11 cellular contexts compared by ENCODE assay signal in the genomic region with DNA sequence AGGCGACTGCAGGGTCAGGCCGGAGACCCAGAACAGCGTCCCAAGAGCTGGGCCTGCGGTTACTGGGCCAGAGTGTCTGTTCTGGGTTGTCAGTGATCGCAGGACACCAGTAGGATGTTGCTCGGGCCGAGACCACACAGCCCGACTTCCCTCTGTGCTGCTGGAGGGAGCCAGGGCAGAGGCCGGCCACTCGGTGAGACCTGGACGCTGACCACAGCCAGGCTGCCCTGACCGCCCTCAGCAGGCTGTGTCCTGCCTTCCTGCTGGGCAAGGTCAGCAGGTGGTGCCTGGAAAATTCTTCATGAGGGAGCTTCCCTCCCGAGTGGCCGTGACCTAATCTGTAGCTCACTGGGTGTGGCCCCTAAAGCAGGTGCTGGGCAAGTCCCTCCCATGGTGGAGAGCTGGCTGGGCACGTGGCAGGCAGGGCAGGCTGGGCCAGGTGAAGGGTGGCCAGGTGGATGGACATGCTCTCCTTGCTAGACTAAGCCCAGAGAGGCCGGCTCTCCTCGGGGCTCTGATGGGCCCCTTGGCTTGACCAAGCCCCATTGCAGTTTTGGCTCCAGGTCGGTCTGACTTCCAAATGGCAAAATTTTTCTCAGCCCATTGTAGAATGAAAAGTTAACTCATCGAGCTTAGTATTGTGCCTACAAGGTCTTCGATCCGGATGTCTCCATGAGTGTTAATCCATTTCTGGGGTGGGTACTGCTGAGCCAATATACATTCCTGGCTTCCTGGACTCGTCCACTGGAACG. TPM values are rescaled to one million over a fixed set of nuclear protein-coding genes. Genes with fewer than 3 reads are reported as not detected.
DNase-seq lines count a peak whose midpoint lies in the region; ATAC-seq and TF ChIP-seq lines count a peak whose summit lies in the region.
"Had no signal": no experiment of that assay in that cellular context is flagged by ENCODE, and none has a peak within 500 bp of the region (broad histone marks: within the 10 kb centered on the region; RNA-seq: fewer than 3 reads in every experiment).

No MANE protein-coding gene starts in this region.

- no peak for TF ChIP-seq CTCF in HEK293 (tag by site-specific recombination; IDR thresholded peaks at IDR 0.05)

- CTCF ChIA-PET in HEK293 (lab: Yijun Ruan, JAX), result interaction anchor here (0.5 to 1.8 kb wide), 3 partner anchors 11 to 1172 kb away, joined by 3 to 6 read pairs (median 4); no protein-coding TSS in a partner anchor

- DNase-seq in CD4-positive, CD25-positive, alpha-beta regulatory T cell, result no peak
- no peak for DNase-seq in activated naive CD8-positive, alpha-beta T cell treated with anti-CD3 and anti-CD28 coated beads, Interleukin-2, amount 10 ng/mL, durations not matched to agents 7 days and 5 days
- no peak for DNase-seq in foreskin melanocyte
- DNase-seq: effector memory CD4-positive, alpha-beta T cell; immature natural killer cell had no signal

- no peaks in the 10 kb centered on the region for H3K36me3 Mint-ChIP-seq in CD4-positive, CD25-positive, alpha-beta regulatory T cell
- H3K36me3 Mint-ChIP-seq in activated naive CD8-positive, alpha-beta T cell treated with anti-CD3 and anti-CD28 coated beads, Interleukin-2, amount 10 ng/mL, durations not matched to agents 7 days and 5 days, result peaks cover 5% of the 10 kb centered on the region
- H3K36me3 Mint-ChIP-seq: immature natural killer cell had no signal

- no peaks in the 10 kb centered on the region for H3K9me3 Mint-ChIP-seq in CD4-positive, CD25-positive, alpha-beta regulatory T cell
- no peaks in the 10 kb centered on the region for H3K9me3 Mint-ChIP-seq in activated naive CD8-positive, alpha-beta T cell treated with anti-CD3 and anti-CD28 coated beads, Interleukin-2, amount 10 ng/mL, durations not matched to agents 7 days and 5 days

- H3K4me3 ChIP-seq in CD4-positive, CD25-positive, alpha-beta regulatory T cell (ENCODE audit: low read depth, low read length), result no peak overlapping the region
- H3K4me3 ChIP-seq in HEK293 (ENCODE audit: low read depth, low read length) (no peak overlapping the region), muscle layer of duodenum (ENCODE audit: low read depth in 1 of 2, low read length in 2 of 2) (peak overlapping the region in 1 of 2 donors; percentile 65)

- POLR2A ChIA-PET in HEK293 (lab: Yijun Ruan, JAX), result no interaction called here
- POLR2A ChIA-PET in activated naive CD8-positive, alpha-beta T cell treated with anti-CD3 and anti-CD28 coated beads, Interleukin-2, amount 10 ng/mL, durations not matched to agents 7 days and 5 days (lab: Charles Lee), result interaction anchor here (1.3 to 5.2 kb wide), 6 partner anchors 15 to 152 kb away, joined by 3 to 61 read pairs (median 18); a partner anchor contains a TSS

- H3K36me3 ChIP-seq in CD4-positive, CD25-positive, alpha-beta regulatory T cell (ENCODE audit: control insufficient read depth, insufficient read depth, low read length), result no peaks in the 10 kb centered on the region
- H3K36me3 ChIP-seq in HEK293 (ENCODE audit: control insufficient read depth in 2 of 2, insufficient read depth in 1 of 2, low read length in 2 of 2) (peaks cover 0 to 2% of the 10 kb centered on the region in 2 experiments; a peak in 1 of 3 replicates), muscle layer of duodenum (ENCODE audit: control insufficient read depth in 1 of 2, insufficient read depth in 2 of 2, low read length in 2 of 2) (no peaks in the 10 kb centered on the region)

- no peak overlapping the region for H3K27ac ChIP-seq in CD4-positive, CD25-positive, alpha-beta regulatory T cell (ENCODE audit: insufficient read depth, low read length, poor library complexity, severe bottlenecking)
- H3K27ac ChIP-seq in HEK293 (ENCODE audit: extremely low read depth, low read depth, low read length) (no peak overlapping the region), muscle layer of duodenum (ENCODE audit: low read length) (peak overlapping the region; percentile 36)
- H3K27ac ChIP-seq: SJSA1 had no signal

- ATAC-seq in CD4-positive, CD25-positive, alpha-beta regulatory T cell (ENCODE audit: low read depth in 2 of 2), result no peak
- ATAC-seq in activated naive CD8-positive, alpha-beta T cell treated with anti-CD3 and anti-CD28 coated beads, Interleukin-2, amount 10 ng/mL, durations not matched to agents 7 days and 5 days (ENCODE audit: low read depth), result no peak
- ATAC-seq in HG02840 (IDR thresholded peaks at IDR 0.05; ENCODE audit: low FRiP score, unreplicated experiment) (no peak), HG02678 (IDR thresholded peaks at IDR 0.05; ENCODE audit: unreplicated experiment) (no peak), HG03039 (IDR thresholded peaks at IDR 0.05; ENCODE audit: unreplicated experiment) (no peak)

- peaks cover 0 to 34% (median 9%) of the 10 kb centered on the region in 4 donors for H3K4me1 Mint-ChIP-seq in CD4-positive, CD25-positive, alpha-beta regulatory T cell
- peaks cover 32% of the 10 kb centered on the region for H3K4me1 Mint-ChIP-seq in activated naive CD8-positive, alpha-beta T cell treated with anti-CD3 and anti-CD28 coated beads, Interleukin-2, amount 10 ng/mL, durations not matched to agents 7 days and 5 days

- H3K27me3 ChIP-seq in CD4-positive, CD25-positive, alpha-beta regulatory T cell (ENCODE audit: control insufficient read depth, insufficient read depth, low read length), result no peaks in the 10 kb centered on the region
- no peaks in the 10 kb centered on the region for H3K27me3 ChIP-seq in muscle layer of duodenum (ENCODE audit: low read depth, low read length)

- peak overlapping the region; percentile 67 to 81 (median 73) for H3K4me3 Mint-ChIP-seq in CD4-positive, CD25-positive, alpha-beta regulatory T cell
- peak overlapping the region; percentile 85 for H3K4me3 Mint-ChIP-seq in activated naive CD8-positive, alpha-beta T cell treated with anti-CD3 and anti-CD28 coated beads, Interleukin-2, amount 10 ng/mL, durations not matched to agents 7 days and 5 days

- H3K9me3 ChIP-seq in CD4-positive, CD25-positive, alpha-beta regulatory T cell (ENCODE audit: control insufficient read depth in 2 of 2, low read length in 2 of 2), result no peaks in the 10 kb centered on the region
- H3K9me3 ChIP-seq in HEK293 (ENCODE audit: control insufficient read depth, insufficient read depth, low read depth, low read length) (no peaks in the 10 kb centered on the region), muscle layer of duodenum (ENCODE audit: control insufficient read depth in 1 of 2, low read length in 2 of 2) (no peaks in the 10 kb centered on the region)
- H3K9me3 ChIP-seq: SJSA1 had no signal

- H3K4me1 ChIP-seq in CD4-positive, CD25-positive, alpha-beta regulatory T cell (ENCODE audit: control insufficient read depth, insufficient read depth, low read length, poor library complexity, severe bottlenecking), result peaks cover 57% of the 10 kb centered on the region
- H3K4me1 ChIP-seq in HEK293 (ENCODE audit: control insufficient read depth, insufficient read depth, low read length) (no peaks in the 10 kb centered on the region; the same call in 1 of the 2 replicates), muscle layer of duodenum (ENCODE audit: control insufficient read depth in 1 of 2, insufficient read depth in 2 of 2, low read length in 2 of 2) (peaks cover 10 to 23% of the 10 kb centered on the region in 2 donors)

- peak overlapping the region in 1 of 3 donors; percentile 63 for H3K27ac Mint-ChIP-seq in CD4-positive, CD25-positive, alpha-beta regulatory T cell
- peak overlapping the region; percentile 58 for H3K27ac Mint-ChIP-seq in activated naive CD8-positive, alpha-beta T cell treated with anti-CD3 and anti-CD28 coated beads, Interleukin-2, amount 10 ng/mL, durations not matched to agents 7 days and 5 days

- H3K27me3 Mint-ChIP-seq in CD4-positive, CD25-positive, alpha-beta regulatory T cell, result peaks cover under 1% of the 10 kb centered on the region
- no peaks in the 10 kb centered on the region for H3K27me3 Mint-ChIP-seq in activated naive CD8-positive, alpha-beta T cell treated with anti-CD3 and anti-CD28 coated beads, Interleukin-2, amount 10 ng/mL, durations not matched to agents 7 days and 5 days

TF ChIP-seq in HEK293, 187 proteins besides CTCF, POLR2A, EP300 and RAD21:
- TF ChIP-seq ZNF354C (tag by site-specific recombination; IDR thresholded peaks at IDR 0.05; ENCODE audit: borderline replicate concordance, low read depth) (no peak), GFI1B (tag by site-specific recombination; IDR thresholded peaks at IDR 0.05) (no peak), ZNF473 (tag by site-specific recombination; IDR thresholded peaks at IDR 0.05) (no peak), ZIC2 (tag by site-specific recombination; IDR thresholded peaks at IDR 0.05) (peak; percentile 46), HOXA7 (CRISPR knock-in tag; IDR thresholded peaks at IDR 0.05; ENCODE audit: borderline replicate concordance) (no peak), KLF1 (tag by site-specific recombination; IDR thresholded peaks at IDR 0.05) (peak; percentile 82)

RNA-seq across cellular contexts. Expression of a gene that starts 1.9 kb away (rescaled TPM):
- total RNA-seq in CD4-positive, CD25-positive, alpha-beta regulatory T cell, result 7.4 TPM
- 1 to 10 TPM; 1.8 to 2.9 (median 2.7) TPM for polyA plus RNA-seq in CD4-positive, CD25-positive, alpha-beta regulatory T cell
- 10 to 100 TPM; 57.5 to 61.9 TPM for total RNA-seq in activated naive CD8-positive, alpha-beta T cell treated with anti-CD3 and anti-CD28 coated beads, Interleukin-2, amount 10 ng/mL, durations not matched to agents 7 days and 5 days
